In the genomic region with DNA sequence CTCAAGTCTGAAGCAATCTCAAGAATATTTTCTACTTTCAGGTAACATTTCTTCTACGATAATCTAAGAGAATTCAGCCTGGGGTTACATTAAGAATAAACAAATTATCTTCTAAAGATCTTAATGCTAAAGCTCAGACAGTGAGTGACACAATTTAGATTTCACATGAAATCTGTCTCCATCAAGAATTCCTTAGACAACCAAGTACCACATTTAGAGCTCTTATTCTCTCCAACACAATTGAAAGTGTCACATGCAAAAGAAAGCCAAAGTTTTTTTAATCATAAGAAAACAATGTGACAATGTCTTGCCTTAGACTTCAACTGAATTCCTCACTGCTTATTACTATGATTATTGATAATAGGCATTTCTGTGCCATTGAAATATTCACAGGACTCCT, we compare ENCODE assay signal across 3 cellular contexts.
"Had no signal": no experiment of that assay in that cellular context is flagged by ENCODE, and none has a peak within 500 bp of the region (broad histone marks: within the 10 kb centered on the region; RNA-seq: fewer than 3 reads in every experiment).

No MANE protein-coding gene starts in this region.

- DNase-seq: GDM1, GF-D8 had no signal

- H3K4me3 ChIP-seq: GM12878 had no signal
